ENCODE assay signal across 17 cellular contexts in genomic region chr11:61686469-61686868, GRCh38. TPM values are rescaled to one million over a fixed set of nuclear protein-coding genes. Genes with fewer than 3 reads are reported as not detected.
DNase-seq lines count a peak whose midpoint lies in the region; ATAC-seq and TF ChIP-seq lines count a peak whose summit lies in the region.
"Had no signal": no experiment of that assay in that cellular context is flagged by ENCODE, and none has a peak within 500 bp of the region (broad histone marks: within the 10 kb centered on the region; RNA-seq: fewer than 3 reads in every experiment).

No MANE protein-coding gene starts in this region.

- no peak for TF ChIP-seq CTCF in endodermal cell (conservative IDR thresholded peaks at IDR 0.05)

- ATAC-seq in HG03378 (IDR thresholded peaks at IDR 0.05; ENCODE audit: unreplicated experiment): no peak
- ATAC-seq: GM23338, HCT116 had no signal

- DNase-seq in activated naive CD4-positive, alpha-beta T cell treated with Interleukin-2 at 50 U/mL for 16 hours: no peak
- DNase-seq in NCI-H69 (lab: John Stamatoyannopoulos, UW) (peak; percentile 55), endodermal cell (peak; percentile 32), dedifferentiated amniotic fluid mesenchymal stem cell (ENCODE audit: extremely low spot score) (no peak)
- no peak for DNase-seq in activated CD4-positive, alpha-beta T cell treated with anti-CD3 and anti-CD28 coated beads, Interleukin-2, amount 10 ng/mL, durations not matched to agents 24 days and 14 days
- DNase-seq: CD4-positive, alpha-beta T cell; CD8-positive, alpha-beta memory T cell; DMS 273 treated with DMSO at 0.1 percent for 48 hours; DMS79; EL; GF-D8 had no signal

- H3K27me3 Mint-ChIP-seq in activated naive CD4-positive, alpha-beta T cell treated with anti-CD3 and anti-CD28 coated beads, Interleukin-2, amount 50 U/mL, for 24 hours: peaks cover 4% of the 10 kb centered on the region
- H3K27me3 Mint-ChIP-seq in endodermal cell (ENCODE audit: insufficient read depth): peaks cover 5% of the 10 kb centered on the region
- peaks cover 13% of the 10 kb centered on the region for H3K27me3 Mint-ChIP-seq in activated CD4-positive, alpha-beta T cell treated with anti-CD3 and anti-CD28 coated beads, Interleukin-2, amount 10 ng/mL, durations not matched to agents 24 days and 14 days

- H3K36me3 Mint-ChIP-seq in activated naive CD4-positive, alpha-beta T cell treated with anti-CD3 and anti-CD28 coated beads, Interleukin-2, amount 50 U/mL, for 24 hours: no peaks in the 10 kb centered on the region
- no peaks in the 10 kb centered on the region for H3K36me3 Mint-ChIP-seq in endodermal cell (ENCODE audit: low read depth)
- H3K36me3 Mint-ChIP-seq in activated CD4-positive, alpha-beta T cell treated with anti-CD3 and anti-CD28 coated beads, Interleukin-2, amount 10 ng/mL, durations not matched to agents 24 days and 14 days (ENCODE audit: low read depth): no peaks in the 10 kb centered on the region
- H3K36me3 Mint-ChIP-seq: CD8-positive, alpha-beta memory T cell had no signal

- no peak overlapping the region for H3K9ac ChIP-seq in BLaER1 treated with 17β-estradiol and CSF1 and Interleukin-3, amounts not matched to agents 10 nM and 100 nM
- H3K9ac ChIP-seq in endodermal cell (ENCODE audit: extremely low read depth, low read length, poor library complexity, severe bottlenecking): no peak overlapping the region

- H3K27ac ChIP-seq in BLaER1 treated with 17β-estradiol and CSF1 and Interleukin-3, amounts not matched to agents 10 nM and 100 nM: no peak overlapping the region
- no peak overlapping the region for H3K27ac ChIP-seq in endodermal cell (ENCODE audit: low read depth, low read length)

- intact Hi-C loops in activated CD4-positive, alpha-beta T cell treated with anti-CD3 and anti-CD28 coated beads, Interleukin-2, amount 10 ng/mL, durations not matched to agents 24 days and 14 days (cut with micrococcal nuclease): no loop called here

- no peak overlapping the region for H3K4me3 ChIP-seq in BLaER1 treated with 17β-estradiol and CSF1 and Interleukin-3, amounts not matched to agents 10 nM and 100 nM
- no peak overlapping the region for H3K4me3 ChIP-seq in endodermal cell (ENCODE audit: low read length)
- H3K4me3 ChIP-seq: GM23338 had no signal

- peak overlapping the region; percentile 70 to 100 (median 89) for H3K4me2 ChIP-seq in BLaER1 treated with 17β-estradiol and CSF1 and Interleukin-3, amounts not matched to agents 10 nM and 100 nM
- H3K4me2 ChIP-seq: GM23338 had no signal

- no peaks in the 10 kb centered on the region for H3K9me3 ChIP-seq in BLaER1 treated with 17β-estradiol and CSF1 and Interleukin-3, amounts not matched to agents 10 nM and 100 nM (replicated peaks in 1 of 11)
- no peaks in the 10 kb centered on the region for H3K9me3 ChIP-seq in endodermal cell (ENCODE audit: control insufficient read depth, low read length)

- H3K4me3 Mint-ChIP-seq in activated naive CD4-positive, alpha-beta T cell treated with anti-CD3 and anti-CD28 coated beads, Interleukin-2, amount 50 U/mL, for 24 hours: no peak overlapping the region
- no peak overlapping the region for H3K4me3 Mint-ChIP-seq in endodermal cell
- no peak overlapping the region for H3K4me3 Mint-ChIP-seq in activated CD4-positive, alpha-beta T cell treated with anti-CD3 and anti-CD28 coated beads, Interleukin-2, amount 10 ng/mL, durations not matched to agents 24 days and 14 days
- H3K4me3 Mint-ChIP-seq: GM23338 had no signal

- 83 to 91% methylated on average over 1 to 8 of the region's 8 CpGs for WGBS in endodermal cell (ENCODE audit: insufficient coverage in 1 of 2, insufficient read length in 1 of 2), 2 experiments

- H3K27ac Mint-ChIP-seq in activated naive CD4-positive, alpha-beta T cell treated with anti-CD3 and anti-CD28 coated beads, Interleukin-2, amount 50 U/mL, for 24 hours: peak overlapping the region; percentile 35
- H3K27ac Mint-ChIP-seq in endodermal cell: no peak overlapping the region
- H3K27ac Mint-ChIP-seq in activated CD4-positive, alpha-beta T cell treated with anti-CD3 and anti-CD28 coated beads, Interleukin-2, amount 10 ng/mL, durations not matched to agents 24 days and 14 days: no peak overlapping the region
- H3K27ac Mint-ChIP-seq: CD4-positive, alpha-beta T cell; CD8-positive, alpha-beta memory T cell; GM23338 had no signal

- no peaks in the 10 kb centered on the region for H3K36me3 ChIP-seq in BLaER1 treated with 17β-estradiol and CSF1 and Interleukin-3, amounts not matched to agents 10 nM and 100 nM
- H3K36me3 ChIP-seq in endodermal cell (ENCODE audit: control insufficient read depth, insufficient read depth, low read length): no peaks in the 10 kb centered on the region

- no peaks in the 10 kb centered on the region for H3K9me3 Mint-ChIP-seq in activated naive CD4-positive, alpha-beta T cell treated with anti-CD3 and anti-CD28 coated beads, Interleukin-2, amount 50 U/mL, for 24 hours
- H3K9me3 Mint-ChIP-seq in endodermal cell: no peaks in the 10 kb centered on the region
- no peaks in the 10 kb centered on the region for H3K9me3 Mint-ChIP-seq in activated CD4-positive, alpha-beta T cell treated with anti-CD3 and anti-CD28 coated beads, Interleukin-2, amount 10 ng/mL, durations not matched to agents 24 days and 14 days
- H3K9me3 Mint-ChIP-seq: CD14-positive monocyte; CD4-positive, alpha-beta T cell; CD8-positive, alpha-beta memory T cell; GM23338 had no signal

- H4K20me1 ChIP-seq in BLaER1 treated with 17β-estradiol and CSF1 and Interleukin-3, amounts not matched to agents 10 nM and 100 nM: peaks cover 0 to 81% (median 11%) of the 10 kb centered on the region in 11 experiments; a peak in 13 of 22 replicates

- H3K27me3 ChIP-seq in BLaER1 treated with 17β-estradiol and CSF1 and Interleukin-3, amounts not matched to agents 10 nM and 100 nM: peaks cover 0 to 43% (median 3%) of the 10 kb centered on the region in 11 experiments; a peak in 8 of 22 replicates
- H3K27me3 ChIP-seq in endodermal cell (ENCODE audit: control insufficient read depth, insufficient read depth, low read length, poor library complexity, severe bottlenecking): peaks cover 2% of the 10 kb centered on the region

- H3K4me1 Mint-ChIP-seq in activated naive CD4-positive, alpha-beta T cell treated with anti-CD3 and anti-CD28 coated beads, Interleukin-2, amount 50 U/mL, for 24 hours: no peaks in the 10 kb centered on the region
- H3K4me1 Mint-ChIP-seq in endodermal cell: peaks cover 8% of the 10 kb centered on the region
- H3K4me1 Mint-ChIP-seq in activated CD4-positive, alpha-beta T cell treated with anti-CD3 and anti-CD28 coated beads, Interleukin-2, amount 10 ng/mL, durations not matched to agents 24 days and 14 days: peaks cover 2% of the 10 kb centered on the region

- peaks cover 73 to 94% (median 88%) of the 10 kb centered on the region in 10 experiments for H3K4me1 ChIP-seq in BLaER1 treated with 17β-estradiol and CSF1 and Interleukin-3, amounts not matched to agents 10 nM and 100 nM
- H3K4me1 ChIP-seq in endodermal cell (ENCODE audit: control insufficient read depth, insufficient read depth, low read length): peaks cover 3% of the 10 kb centered on the region

RNA-seq across cellular contexts. Expression of gene DAGLA, which starts 6.3 kb away (rescaled TPM):
- 1 to 10 TPM; 5.6 to 8.7 TPM for total RNA-seq in endodermal cell
- polyA plus RNA-seq in endodermal cell (2013, experiment 1 of 2): 6.4 TPM
- polyA plus RNA-seq in endodermal cell (2013, experiment 2 of 2): 5.5 TPM
- total RNA-seq in activated CD4-positive, alpha-beta T cell treated with anti-CD3 and anti-CD28 coated beads, Interleukin-2, amount 10 ng/mL, durations not matched to agents 24 days and 14 days: 0.09 and 0.14 TPM in 2 replicates
- polyA plus RNA-seq: CD8-positive, alpha-beta memory T cell had no signal

Comparison
In these comparisons a context has a peak if more than half of its experiments do, and no peak if none do; other contexts are left out.
1. DNase-seq: peak in NCI-H69 (single experiment) and endodermal cell (single experiment); none in activated naive CD4-positive, alpha-beta T cell treated with Interleukin-2 at 50 U/mL for 16 hours (single experiment), dedifferentiated amniotic fluid mesenchymal stem cell (single experiment) and activated CD4-positive, alpha-beta T cell treated with anti-CD3 and anti-CD28 coated beads, Interleukin-2, amount 10 ng/mL, durations not matched to agents 24 days and 14 days (single experiment).